In the genomic region with DNA sequence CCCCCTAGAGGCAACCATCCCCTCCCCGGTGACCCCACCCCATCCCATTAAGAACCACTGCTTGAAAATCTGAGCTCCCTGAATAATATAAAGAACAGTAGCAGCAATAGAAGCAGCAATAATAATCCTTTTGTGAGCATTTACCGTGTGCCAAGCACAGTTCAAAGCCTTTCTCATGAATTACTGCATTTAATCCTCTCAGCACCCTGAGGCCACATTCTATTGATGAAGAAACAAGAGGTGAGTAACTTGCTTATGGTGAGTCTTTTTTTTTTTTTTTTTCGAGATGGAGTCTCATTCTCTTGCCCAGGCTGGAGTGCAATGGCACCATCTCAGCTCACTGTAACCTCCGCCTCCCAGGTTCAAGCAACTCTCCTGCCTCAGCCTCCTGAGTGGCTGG, we compare ENCODE assay signal across 25 cellular contexts.
"Had no signal": no experiment of that assay in that cellular context is flagged by ENCODE, and none has a peak within 500 bp of the region (broad histone marks: within the 10 kb centered on the region; RNA-seq: fewer than 3 reads in every experiment).

No MANE protein-coding gene starts in this region.

- H3K9me3 ChIP-seq: Peyer's patch, SJCRH30 had no signal

- H3K36me3 ChIP-seq: cardiac muscle cell, Peyer's patch, SJCRH30 had no signal

- ATAC-seq: activated CD4-positive, CD25-positive, alpha-beta regulatory T cell treated with anti-CD3 and anti-CD28 coated beads, Interleukin-2, amount 50 U/mL, for 24 hours; activated CD8-positive, alpha-beta T cell treated with anti-CD3 and anti-CD28 coated beads, Interleukin-2, amount 10 ng/mL, durations not matched to agents 7 days and 5 days had no signal

- H3K4me1 ChIP-seq: Peyer's patch had no signal

- DNase-seq: activated CD4-positive, alpha-beta T cell treated with anti-CD3 and anti-CD28 coated beads for 48 hours; activated CD4-positive, alpha-beta T cell treated with anti-CD3 and anti-CD28 coated beads, Interleukin-2, amount 50 U/mL, for 4 hours; activated CD8-positive, alpha-beta memory T cell treated with anti-CD3 and anti-CD28 coated beads, Interleukin-2, amount 50 U/mL, for 48 hours; activated CD8-positive, alpha-beta T cell treated with anti-CD3 and anti-CD28 coated beads, Interleukin-2, amount 10 ng/mL, durations not matched to agents 7 days and 5 days; activated naive CD4-positive, alpha-beta T cell; activated T-cell treated with anti-CD3 and anti-CD28 coated beads, Interleukin-2, amount 50 U/mL, for 1 hour; aorta; Kasumi-1; KBM-7; MV-4-11; NCI-H1092 treated with DMSO at 0.1 percent for 48 hours; NCI-H1417 treated with DMSO at 0.1 percent for 48 hours; NCI-H1694; NCI-H2029; NCI-H2107; NCI-H2171 treated with DMSO at 0.1 percent for 48 hours; NCI-H226; NCI-H526; NCI-H774; Peyer's patch; Right ventricle myocardium superior had no signal

- H3K27me3 ChIP-seq: Peyer's patch, SJCRH30 had no signal

- H3K4me3 ChIP-seq: cardiac muscle cell, Peyer's patch, SJCRH30 had no signal

- H3K27ac ChIP-seq: cardiac muscle cell, Peyer's patch, RWPE1, SJCRH30 had no signal
